In the genomic region with DNA sequence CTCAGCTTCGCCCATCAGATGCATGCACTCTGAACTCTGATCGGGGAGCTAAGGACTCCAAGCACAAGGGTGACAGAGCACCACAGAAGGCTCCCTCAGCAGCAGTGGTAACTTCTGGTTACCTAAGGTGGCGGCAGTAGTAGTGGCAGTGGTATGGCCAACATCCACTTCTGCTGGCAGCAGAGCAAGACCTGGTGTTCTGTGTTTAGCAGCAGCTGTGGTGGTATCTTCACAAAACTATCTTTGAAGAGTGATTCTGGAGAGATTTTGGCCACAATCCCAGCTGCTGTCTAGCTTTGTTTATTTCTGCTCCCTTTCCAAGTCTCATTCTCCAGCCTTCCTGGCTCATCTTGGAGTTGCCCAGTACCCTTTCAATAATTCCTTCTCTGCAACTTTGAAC, we compare ENCODE assay signal across 27 cellular contexts.
DNase-seq lines count a peak whose midpoint lies in the region; TF ChIP-seq lines count a peak whose summit lies in the region.
"Had no signal": no experiment of that assay in that cellular context is flagged by ENCODE, and none has a peak within 500 bp of the region (broad histone marks: within the 10 kb centered on the region; RNA-seq: fewer than 3 reads in every experiment).

No MANE protein-coding gene starts in this region.

- no peak for TF ChIP-seq CTCF in LNCaP clone FGC (IDR thresholded peaks at IDR 0.05; ENCODE audit: control insufficient read depth, extremely low read depth, insufficient read depth)

- H3K4me1 Mint-ChIP-seq in activated T-helper 1 cell treated with anti-CD3 and anti-CD28 coated beads, Interleukin-12 subunit alpha, Interleukin-12 subunit beta, Interleukin-2, Interleukin-4 antibody, amounts not matched to agents 30 ng/mL and 10 ng/mL and 1 ng/mL, durations not matched to agents 14 hours and 24 hours and 36 hours (ENCODE audit: low read depth): no peaks in the 10 kb centered on the region
- H3K4me1 Mint-ChIP-seq: activated CD4-positive, alpha-beta T cell treated with anti-CD3 and anti-CD28 coated beads, Interleukin-2, amount 10 ng/mL, durations not matched to agents 7 days and 5 days; activated CD8-positive, alpha-beta memory T cell treated with anti-CD3 and anti-CD28 coated beads, Interleukin-2, amount 10 ng/mL, durations not matched to agents 7 days and 5 days; activated naive CD4-positive, alpha-beta T cell treated with anti-CD3 and anti-CD28 coated beads, Interleukin-2, amount 10 ng/mL, durations not matched to agents 7 days and 5 days; CD8-positive, alpha-beta memory T cell; naive B cell had no signal

- peak; percentile 83 for DNase-seq in DMS79 (lab: John Stamatoyannopoulos, UW)
- DNase-seq in LNCaP clone FGC (ENCODE audit: low read depth): peak; percentile 52
- DNase-seq in amniotic epithelial cell (ENCODE audit: low read depth): peak; percentile 35
- peak; percentile 40 for DNase-seq in medulla oblongata (ENCODE audit: extremely low spot score)
- DNase-seq in D341Med (ENCODE audit: low spot score): no peak
- no peak for DNase-seq in NCI-H1436 (lab: John Stamatoyannopoulos, UW)
- DNase-seq in activated CD4-positive, CD25-positive, alpha-beta regulatory T cell treated with anti-CD3 and anti-CD28 coated beads, Interleukin-2, amount 50 U/mL, for 72 hours: no peak
- DNase-seq in activated T-helper 1 cell treated with anti-CD3 and anti-CD28 coated beads, Interleukin-12 subunit alpha, Interleukin-12 subunit beta, Interleukin-2, Interleukin-4 antibody, amounts not matched to agents 30 ng/mL and 10 ng/mL and 1 ng/mL, durations not matched to agents 14 hours and 24 hours and 36 hours (ENCODE audit: low spot score): no peak
- DNase-seq: activated CD4-positive, alpha-beta T cell treated with anti-CD3 and anti-CD28 coated beads, Interleukin-2, amount 10 ng/mL, durations not matched to agents 7 days and 5 days; activated CD8-positive, alpha-beta memory T cell treated with anti-CD3 and anti-CD28 coated beads, Interleukin-2, amount 10 ng/mL, durations not matched to agents 7 days and 5 days; activated naive CD4-positive, alpha-beta T cell treated with anti-CD3 and anti-CD28 coated beads, Interleukin-2, amount 10 ng/mL, durations not matched to agents 7 days and 5 days; activated T-cell treated with anti-CD3 and anti-CD28 coated beads, Interleukin-2, amount 50 U/mL, for 72 hours; AML-193; anterior cingulate cortex; CD8-positive, alpha-beta memory T cell; left colon; mesendoderm; naive B cell; NCI-H1436 treated with DMSO at 0.1 percent for 48 hours; NCI-H2171; NCI-H774; occipital lobe; small intestine; stimulated activated CD4-positive, alpha-beta T cell treated with anti-CD3 and anti-CD28 coated beads, Interleukin-1b, Interleukin-23, amount 100 ng/mL, for 48 hours; upper lobe of left lung; WERI-Rb-1 had no signal

- H3K4me3 ChIP-seq in LNCaP clone FGC (ENCODE audit: low read depth, low read length): no peak overlapping the region
- H3K4me3 ChIP-seq: upper lobe of left lung had no signal

- H3K4me3 Mint-ChIP-seq in activated T-helper 1 cell treated with anti-CD3 and anti-CD28 coated beads, Interleukin-12 subunit alpha, Interleukin-12 subunit beta, Interleukin-2, Interleukin-4 antibody, amounts not matched to agents 30 ng/mL and 10 ng/mL and 1 ng/mL, durations not matched to agents 14 hours and 24 hours and 36 hours: no peak overlapping the region
- H3K4me3 Mint-ChIP-seq: activated CD4-positive, alpha-beta T cell treated with anti-CD3 and anti-CD28 coated beads, Interleukin-2, amount 10 ng/mL, durations not matched to agents 7 days and 5 days; activated CD8-positive, alpha-beta memory T cell treated with anti-CD3 and anti-CD28 coated beads, Interleukin-2, amount 10 ng/mL, durations not matched to agents 7 days and 5 days; activated naive CD4-positive, alpha-beta T cell treated with anti-CD3 and anti-CD28 coated beads, Interleukin-2, amount 10 ng/mL, durations not matched to agents 7 days and 5 days; activated T-cell treated with anti-CD3 and anti-CD28 coated beads, Interleukin-2, amount 50 U/mL, for 72 hours; CD8-positive, alpha-beta memory T cell; dendritic cell treated with granulocyte-macrophage colony-stimulating factor and Interleukin-4, amounts not matched to agents 40 ng/mL and 50 ng/mL, for 4 days; naive B cell had no signal

- no peaks in the 10 kb centered on the region for H3K9me3 Mint-ChIP-seq in activated T-helper 1 cell treated with anti-CD3 and anti-CD28 coated beads, Interleukin-12 subunit alpha, Interleukin-12 subunit beta, Interleukin-2, Interleukin-4 antibody, amounts not matched to agents 30 ng/mL and 10 ng/mL and 1 ng/mL, durations not matched to agents 14 hours and 24 hours and 36 hours
- H3K9me3 Mint-ChIP-seq: activated CD4-positive, alpha-beta T cell treated with anti-CD3 and anti-CD28 coated beads, Interleukin-2, amount 10 ng/mL, durations not matched to agents 7 days and 5 days; activated naive CD4-positive, alpha-beta T cell treated with anti-CD3 and anti-CD28 coated beads, Interleukin-2, amount 10 ng/mL, durations not matched to agents 7 days and 5 days; activated T-cell treated with anti-CD3 and anti-CD28 coated beads, Interleukin-2, amount 50 U/mL, for 72 hours; CD8-positive, alpha-beta memory T cell; dendritic cell treated with granulocyte-macrophage colony-stimulating factor and Interleukin-4, amounts not matched to agents 40 ng/mL and 50 ng/mL, for 4 days had no signal

- no peaks in the 10 kb centered on the region for H3K36me3 Mint-ChIP-seq in activated T-helper 1 cell treated with anti-CD3 and anti-CD28 coated beads, Interleukin-12 subunit alpha, Interleukin-12 subunit beta, Interleukin-2, Interleukin-4 antibody, amounts not matched to agents 30 ng/mL and 10 ng/mL and 1 ng/mL, durations not matched to agents 14 hours and 24 hours and 36 hours (ENCODE audit: low read depth)
- H3K36me3 Mint-ChIP-seq: activated CD8-positive, alpha-beta memory T cell treated with anti-CD3 and anti-CD28 coated beads, Interleukin-2, amount 10 ng/mL, durations not matched to agents 7 days and 5 days; activated naive CD4-positive, alpha-beta T cell treated with anti-CD3 and anti-CD28 coated beads, Interleukin-2, amount 10 ng/mL, durations not matched to agents 7 days and 5 days had no signal

- no peaks in the 10 kb centered on the region for H3K27me3 Mint-ChIP-seq in activated T-helper 1 cell treated with anti-CD3 and anti-CD28 coated beads, Interleukin-12 subunit alpha, Interleukin-12 subunit beta, Interleukin-2, Interleukin-4 antibody, amounts not matched to agents 30 ng/mL and 10 ng/mL and 1 ng/mL, durations not matched to agents 14 hours and 24 hours and 36 hours (ENCODE audit: insufficient read depth)
- H3K27me3 Mint-ChIP-seq: activated CD4-positive, alpha-beta T cell treated with anti-CD3 and anti-CD28 coated beads, Interleukin-2, amount 10 ng/mL, durations not matched to agents 7 days and 5 days; activated CD8-positive, alpha-beta memory T cell treated with anti-CD3 and anti-CD28 coated beads, Interleukin-2, amount 10 ng/mL, durations not matched to agents 7 days and 5 days; activated naive CD4-positive, alpha-beta T cell treated with anti-CD3 and anti-CD28 coated beads, Interleukin-2, amount 10 ng/mL, durations not matched to agents 7 days and 5 days; CD8-positive, alpha-beta memory T cell; dendritic cell treated with granulocyte-macrophage colony-stimulating factor and Interleukin-4, amounts not matched to agents 40 ng/mL and 50 ng/mL, for 4 days; naive B cell had no signal

- intact Hi-C loops in activated T-helper 1 cell treated with anti-CD3 and anti-CD28 coated beads, Interleukin-12 subunit alpha, Interleukin-12 subunit beta, Interleukin-2, Interleukin-4 antibody, amounts not matched to agents 30 ng/mL and 10 ng/mL and 1 ng/mL, durations not matched to agents 14 hours and 24 hours and 36 hours (cut with micrococcal nuclease): no loop called here

- H3K27ac Mint-ChIP-seq in activated T-helper 1 cell treated with anti-CD3 and anti-CD28 coated beads, Interleukin-12 subunit alpha, Interleukin-12 subunit beta, Interleukin-2, Interleukin-4 antibody, amounts not matched to agents 30 ng/mL and 10 ng/mL and 1 ng/mL, durations not matched to agents 14 hours and 24 hours and 36 hours: no peak overlapping the region
- H3K27ac Mint-ChIP-seq: activated CD4-positive, alpha-beta T cell treated with anti-CD3 and anti-CD28 coated beads, Interleukin-2, amount 10 ng/mL, durations not matched to agents 7 days and 5 days; activated CD8-positive, alpha-beta memory T cell treated with anti-CD3 and anti-CD28 coated beads, Interleukin-2, amount 10 ng/mL, durations not matched to agents 7 days and 5 days; activated naive CD4-positive, alpha-beta T cell treated with anti-CD3 and anti-CD28 coated beads, Interleukin-2, amount 10 ng/mL, durations not matched to agents 7 days and 5 days; activated T-cell treated with anti-CD3 and anti-CD28 coated beads, Interleukin-2, amount 50 U/mL, for 72 hours; CD8-positive, alpha-beta memory T cell; dendritic cell treated with granulocyte-macrophage colony-stimulating factor and Interleukin-4, amounts not matched to agents 40 ng/mL and 50 ng/mL, for 4 days; naive B cell had no signal

Comparison
In these comparisons a context has a peak if more than half of its experiments do, and no peak if none do; other contexts are left out.
1. DNase-seq: peak in DMS79 (single experiment), LNCaP clone FGC (single experiment), amniotic epithelial cell (single experiment) and medulla oblongata (single experiment); none in D341Med (single experiment), NCI-H1436 (single experiment), activated CD4-positive, CD25-positive, alpha-beta regulatory T cell treated with anti-CD3 and anti-CD28 coated beads, Interleukin-2, amount 50 U/mL, for 72 hours (single experiment) and activated T-helper 1 cell treated with anti-CD3 and anti-CD28 coated beads, Interleukin-12 subunit alpha, Interleukin-12 subunit beta, Interleukin-2, Interleukin-4 antibody, amounts not matched to agents 30 ng/mL and 10 ng/mL and 1 ng/mL, durations not matched to agents 14 hours and 24 hours and 36 hours (single experiment).